ENCODE assay signal across 9 cellular contexts in genomic region chr3:52310861-52311566, GRCh38. TPM values are rescaled to one million over a fixed set of nuclear protein-coding genes. Genes with fewer than 3 reads are reported as not detected.
DNase-seq lines count a peak whose midpoint lies in the region; TF ChIP-seq lines count a peak whose summit lies in the region.
"Had no signal": no experiment of that assay in that cellular context is flagged by ENCODE, and none has a peak within 500 bp of the region (broad histone marks: within the 10 kb centered on the region; RNA-seq: fewer than 3 reads in every experiment).

No MANE protein-coding gene starts in this region.

- H3F3A ChIP-seq in MM.1S (ENCODE audit: insufficient read depth, low read length): peaks cover 4% of the 10 kb centered on the region; the same call in 1 of the 2 replicates

- H3K4me1 ChIP-seq in MM.1S (ENCODE audit: low read length): peaks cover 25% of the 10 kb centered on the region

- H3K9me3 Mint-ChIP-seq in activated CD4-positive, alpha-beta memory T cell treated with anti-CD3 and anti-CD28 coated beads for 36 hours: no peaks in the 10 kb centered on the region
- no peaks in the 10 kb centered on the region for H3K9me3 Mint-ChIP-seq in activated CD4-positive, alpha-beta memory T cell treated with anti-CD3 and anti-CD28 coated beads, Interleukin-2, amount 10 ng/mL, durations not matched to agents 7 days and 5 days
- H3K9me3 Mint-ChIP-seq in HFFc6: no peaks in the 10 kb centered on the region

- no peak overlapping the region for H3K4me3 ChIP-seq in MM.1S (ENCODE audit: low read length)
- no peak overlapping the region for H3K4me3 ChIP-seq in brain microvascular endothelial cell (ENCODE audit: low read depth, low read length)

- no peaks in the 10 kb centered on the region for H3K36me3 ChIP-seq in MM.1S (replicated peaks; ENCODE audit: insufficient read depth, low read length)
- H3K36me3 ChIP-seq in brain microvascular endothelial cell (replicated peaks): no peaks in the 10 kb centered on the region

- H3K4me3 Mint-ChIP-seq in activated CD4-positive, alpha-beta memory T cell treated with anti-CD3 and anti-CD28 coated beads for 36 hours: no peak overlapping the region
- H3K4me3 Mint-ChIP-seq in activated CD4-positive, alpha-beta memory T cell treated with anti-CD3 and anti-CD28 coated beads, Interleukin-2, amount 10 ng/mL, durations not matched to agents 7 days and 5 days: no peak overlapping the region
- H3K4me3 Mint-ChIP-seq in HFFc6: no peak overlapping the region

- H3K27ac Mint-ChIP-seq in activated CD4-positive, alpha-beta memory T cell treated with anti-CD3 and anti-CD28 coated beads for 36 hours: peak overlapping the region; percentile 81
- no peak overlapping the region for H3K27ac Mint-ChIP-seq in activated CD4-positive, alpha-beta memory T cell treated with anti-CD3 and anti-CD28 coated beads, Interleukin-2, amount 10 ng/mL, durations not matched to agents 7 days and 5 days
- no peak overlapping the region for H3K27ac Mint-ChIP-seq in HFFc6

- H3K27ac ChIP-seq in MM.1S (ENCODE audit: low read length) (no peak overlapping the region), brain microvascular endothelial cell (no peak overlapping the region)

- CTCF ChIA-PET in activated CD4-positive, alpha-beta memory T cell treated with anti-CD3 and anti-CD28 coated beads for 36 hours (lab: Charles Lee): interaction anchor here (1.0 kb wide), 1 partner anchor 79 kb away, joined by 3 read pairs; no protein-coding TSS in a partner anchor
- CTCF ChIA-PET in activated CD4-positive, alpha-beta memory T cell treated with anti-CD3 and anti-CD28 coated beads, Interleukin-2, amount 10 ng/mL, durations not matched to agents 7 days and 5 days (lab: Charles Lee): interaction anchor here (1.9 kb wide), 1 partner anchor 28 kb away, joined by 5 read pairs; no protein-coding TSS in a partner anchor

- H3K4me1 Mint-ChIP-seq in activated CD4-positive, alpha-beta memory T cell treated with anti-CD3 and anti-CD28 coated beads for 36 hours (ENCODE audit: low read depth): peaks cover 39% of the 10 kb centered on the region
- peaks cover 17% of the 10 kb centered on the region for H3K4me1 Mint-ChIP-seq in activated CD4-positive, alpha-beta memory T cell treated with anti-CD3 and anti-CD28 coated beads, Interleukin-2, amount 10 ng/mL, durations not matched to agents 7 days and 5 days
- peaks cover 19% of the 10 kb centered on the region for H3K4me1 Mint-ChIP-seq in HFFc6 (ENCODE audit: low read depth)

- H3K9me2 ChIP-seq in MM.1S (replicated peaks; ENCODE audit: insufficient read depth, low read length): no peaks in the 10 kb centered on the region

- peak; percentile 74 for DNase-seq in activated CD4-positive, alpha-beta memory T cell treated with anti-CD3 and anti-CD28 coated beads for 36 hours
- DNase-seq in activated CD4-positive, alpha-beta memory T cell treated with anti-CD3 and anti-CD28 coated beads, Interleukin-2, amount 10 ng/mL, durations not matched to agents 7 days and 5 days: no peak
- DNase-seq in MM.1S (peak; percentile 40), brain microvascular endothelial cell (peak; percentile 44), HFFc6 (no peak), foreskin melanocyte (no peak), dedifferentiated amniotic fluid mesenchymal stem cell (ENCODE audit: extremely low spot score) (no peak)
- peak; percentile 59 to 71 for DNase-seq in stimulated activated CD8-positive, alpha-beta memory T cell treated with anti-CD3 and anti-CD28 coated beads, Interleukin-7, amount 100 ng/mL, for 48 hours (ENCODE audit: extremely low read depth in 1 of 2, low read depth in 1 of 2)
- DNase-seq: midbrain had no signal

- intact Hi-C loops in activated CD4-positive, alpha-beta memory T cell treated with anti-CD3 and anti-CD28 coated beads for 36 hours (cut with micrococcal nuclease): no loop called here

- peaks cover 3% of the 10 kb centered on the region for H3K36me3 Mint-ChIP-seq in activated CD4-positive, alpha-beta memory T cell treated with anti-CD3 and anti-CD28 coated beads for 36 hours
- peaks cover 3% of the 10 kb centered on the region for H3K36me3 Mint-ChIP-seq in activated CD4-positive, alpha-beta memory T cell treated with anti-CD3 and anti-CD28 coated beads, Interleukin-2, amount 10 ng/mL, durations not matched to agents 7 days and 5 days (ENCODE audit: low read depth)
- 0 out of 2 replicates have a peak, but pooled peaks cover 5% of the 10 kb centered on the region for H3K36me3 Mint-ChIP-seq in HFFc6 (ENCODE audit: low read depth)

- no peak for TF ChIP-seq CTCF in MM.1S (IDR thresholded peaks at IDR 0.05; ENCODE audit: low read length)
- TF ChIP-seq CTCF in brain microvascular endothelial cell (IDR thresholded peaks at IDR 0.05; ENCODE audit: low read depth, low read length, missing control alignments): no peak
- no peak for TF ChIP-seq CTCF in HFFc6 (IDR thresholded peaks at IDR 0.05)

- H3K9me3 ChIP-seq in MM.1S (replicated peaks; ENCODE audit: insufficient read depth, low read length): no peaks in the 10 kb centered on the region

- no peaks in the 10 kb centered on the region for H3K27me3 Mint-ChIP-seq in activated CD4-positive, alpha-beta memory T cell treated with anti-CD3 and anti-CD28 coated beads for 36 hours
- no peaks in the 10 kb centered on the region for H3K27me3 Mint-ChIP-seq in activated CD4-positive, alpha-beta memory T cell treated with anti-CD3 and anti-CD28 coated beads, Interleukin-2, amount 10 ng/mL, durations not matched to agents 7 days and 5 days
- peaks cover 6% of the 10 kb centered on the region; the same call in 1 of the 2 replicates for H3K27me3 Mint-ChIP-seq in HFFc6 (ENCODE audit: insufficient read depth)

- POLR2A ChIA-PET in activated CD4-positive, alpha-beta memory T cell treated with anti-CD3 and anti-CD28 coated beads for 36 hours (lab: Charles Lee): no interaction called here
- POLR2A ChIA-PET in activated CD4-positive, alpha-beta memory T cell treated with anti-CD3 and anti-CD28 coated beads, Interleukin-2, amount 10 ng/mL, durations not matched to agents 7 days and 5 days (lab: Charles Lee): interaction anchor here (0.6 kb wide), 1 partner anchor 23 kb away, joined by 3 read pairs; the partner anchor contains the start of gene GLYCTK

- H3K79me2 ChIP-seq in MM.1S (ENCODE audit: low read length): no peaks in the 10 kb centered on the region

- H3K9ac ChIP-seq in MM.1S (ENCODE audit: low read length): no peak overlapping the region

- H4K20me1 ChIP-seq in MM.1S (ENCODE audit: insufficient read depth, low read length): no peaks in the 10 kb centered on the region

- H3K4me2 ChIP-seq in MM.1S (ENCODE audit: low read depth, low read length): no peak overlapping the region

- H3K27me3 ChIP-seq in MM.1S (replicated peaks; ENCODE audit: insufficient read depth, low read length) (no peaks in the 10 kb centered on the region), brain microvascular endothelial cell (replicated peaks) (no peaks in the 10 kb centered on the region)

- in situ Hi-C loops in brain microvascular endothelial cell (cut with HindIII; ENCODE audit: low pct_ligation_motif_present, low sequenced_read_pairs): no loop called here

- no peak overlapping the region for H2AFZ ChIP-seq in MM.1S (ENCODE audit: low read length)

RNA-seq across cellular contexts. Expression of gene DNAH1, which starts 5.1 kb away (rescaled TPM):
- 10 to 100 TPM; 13.2 to 13.5 TPM for total RNA-seq in activated CD4-positive, alpha-beta memory T cell treated with anti-CD3 and anti-CD28 coated beads for 36 hours
- 10 to 100 TPM; 20.7 to 21.8 TPM for total RNA-seq in activated CD4-positive, alpha-beta memory T cell treated with anti-CD3 and anti-CD28 coated beads, Interleukin-2, amount 10 ng/mL, durations not matched to agents 7 days and 5 days
- total RNA-seq in HFFc6 (2021; fragmentation: NEBNext Ultra II Directional; extraction: Animal tissue kit (Norgen Biotek cat#: 25700)): 1 to 10 TPM; 1.4 to 2.1 (median 1.8) TPM

RNA-seq across cellular contexts. Expression of gene GLYCTK, which starts 23.4 kb away (rescaled TPM):
- 10 to 100 TPM; 21.9 to 23.1 TPM for total RNA-seq in activated CD4-positive, alpha-beta memory T cell treated with anti-CD3 and anti-CD28 coated beads for 36 hours
- total RNA-seq in activated CD4-positive, alpha-beta memory T cell treated with anti-CD3 and anti-CD28 coated beads, Interleukin-2, amount 10 ng/mL, durations not matched to agents 7 days and 5 days: 10 to 100 TPM; 33.2 to 35.3 TPM
- 1 to 10 TPM; 7.0 to 9.9 (median 8.7) TPM for total RNA-seq in HFFc6 (2021; fragmentation: NEBNext Ultra II Directional; extraction: Animal tissue kit (Norgen Biotek cat#: 25700))

RNA-seq across cellular contexts. Expression of gene WDR82, which starts 32.6 kb away (rescaled TPM):
- total RNA-seq in activated CD4-positive, alpha-beta memory T cell treated with anti-CD3 and anti-CD28 coated beads for 36 hours: 100 to 1,000 TPM; 110 to 111 TPM
- total RNA-seq in activated CD4-positive, alpha-beta memory T cell treated with anti-CD3 and anti-CD28 coated beads, Interleukin-2, amount 10 ng/mL, durations not matched to agents 7 days and 5 days: 100 to 1,000 TPM; 131 TPM
- 10 to 100 TPM; 55.2 to 62.0 (median 58.6) TPM for total RNA-seq in HFFc6 (2021; fragmentation: NEBNext Ultra II Directional; extraction: Animal tissue kit (Norgen Biotek cat#: 25700))

Comparison
In these comparisons a context has a peak if more than half of its experiments do, and no peak if none do; other contexts are left out.
1. DNase-seq: peak in activated CD4-positive, alpha-beta memory T cell treated with anti-CD3 and anti-CD28 coated beads for 36 hours (single experiment), MM.1S (single experiment), brain microvascular endothelial cell (single experiment) and stimulated activated CD8-positive, alpha-beta memory T cell treated with anti-CD3 and anti-CD28 coated beads, Interleukin-7, amount 100 ng/mL, for 48 hours (2 of 2); none in activated CD4-positive, alpha-beta memory T cell treated with anti-CD3 and anti-CD28 coated beads, Interleukin-2, amount 10 ng/mL, durations not matched to agents 7 days and 5 days (single experiment), HFFc6 (single experiment), foreskin melanocyte (single experiment) and dedifferentiated amniotic fluid mesenchymal stem cell (single experiment).
2. RNA of gene DNAH1, which starts 5.1 kb away (total RNA-seq): 20.7 to 21.8 TPM in activated CD4-positive, alpha-beta memory T cell treated with anti-CD3 and anti-CD28 coated beads, Interleukin-2, amount 10 ng/mL, durations not matched to agents 7 days and 5 days and 13.2 to 13.5 TPM in activated CD4-positive, alpha-beta memory T cell treated with anti-CD3 and anti-CD28 coated beads for 36 hours; 1.4 to 2.1 TPM in HFFc6; every median in the first group is over 4 times any median in the second.